Comparison of ENCODE assay signal across 9 cellular contexts in the genomic region with DNA sequence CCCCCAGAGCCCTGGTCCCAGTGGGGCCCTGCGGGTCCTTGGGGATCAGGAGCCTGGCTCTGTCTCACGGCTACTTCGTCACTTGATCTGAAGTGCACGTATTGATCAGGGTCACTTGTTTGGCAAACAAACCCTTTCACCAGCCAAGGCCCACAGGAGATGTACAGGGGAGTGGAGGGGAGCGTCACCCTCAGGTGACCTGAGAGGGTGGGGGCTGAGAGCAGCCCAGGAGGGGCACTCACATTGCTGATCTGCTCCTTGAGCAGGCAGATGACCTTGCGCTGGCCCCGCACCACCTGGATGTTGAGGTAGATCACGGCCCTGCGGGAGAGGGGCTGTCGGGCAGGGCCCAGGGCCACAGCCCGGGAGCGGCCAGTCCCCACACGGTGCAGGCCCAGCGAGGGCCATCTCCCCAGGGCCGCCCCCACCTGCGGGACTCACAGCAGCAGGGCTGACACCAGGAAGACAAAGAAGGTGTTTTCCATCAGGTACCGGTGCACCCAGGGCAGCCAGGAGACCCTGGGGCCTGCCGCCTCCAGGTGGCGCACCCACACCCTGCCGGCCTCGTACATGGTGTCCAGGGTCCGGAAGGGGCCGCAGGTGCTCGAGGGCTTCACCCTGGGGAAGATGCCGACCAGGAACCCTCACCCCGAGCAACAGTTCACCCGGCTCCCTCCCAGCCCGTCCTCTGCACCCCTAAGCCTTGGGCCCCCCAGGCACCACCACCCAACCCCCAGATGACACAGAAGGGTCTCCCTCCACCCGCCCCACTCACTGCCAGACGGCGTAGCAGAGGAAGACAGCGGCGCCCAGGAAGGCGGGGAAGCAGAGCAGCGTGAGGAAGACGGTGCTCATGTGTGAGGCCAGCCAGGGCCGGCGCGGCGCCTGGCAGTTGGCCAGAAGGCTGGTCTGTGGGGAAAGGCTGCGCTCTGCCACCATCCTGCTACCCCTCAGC. TPM values are rescaled to one million over a fixed set of nuclear protein-coding genes. Genes with fewer than 3 reads are reported as not detected.
DNase-seq lines count a peak whose midpoint lies in the region; ATAC-seq and TF ChIP-seq lines count a peak whose summit lies in the region.
"Had no signal": no experiment of that assay in that cellular context is flagged by ENCODE, and none has a peak within 500 bp of the region (broad histone marks: within the 10 kb centered on the region; RNA-seq: fewer than 3 reads in every experiment).

No MANE protein-coding gene starts in this region.

- H2AFZ ChIP-seq in neural cell (ENCODE audit: low read depth, low read length): no peak overlapping the region

- H3K9ac ChIP-seq in neural cell (ENCODE audit: low read length): no peak overlapping the region

- no peak overlapping the region for H3K4me3 ChIP-seq in neural cell (ENCODE audit: low read length)
- H3K4me3 ChIP-seq: SK-N-MC had no signal

- TF ChIP-seq EP300 in neural cell (conservative IDR thresholded peaks at IDR 0.05; ENCODE audit: poor library complexity, severe bottlenecking): no peak

- peak; percentile 13 for TF ChIP-seq POLR2A in GM10847 (IDR thresholded peaks at IDR 0.05; ENCODE audit: extremely low read depth, insufficient read length)

- no peak overlapping the region for H3K4me2 ChIP-seq in neural cell (ENCODE audit: low read length)

- H4K20me1 ChIP-seq in neural cell (ENCODE audit: insufficient read depth): no peaks in the 10 kb centered on the region

- no peaks in the 10 kb centered on the region for H3K79me2 ChIP-seq in neural cell (replicated peaks; ENCODE audit: insufficient read depth, low read length)

- H3K9me3 ChIP-seq in neural cell (ENCODE audit: low read length): no peaks in the 10 kb centered on the region

- no peaks in the 10 kb centered on the region for H3K9me2 ChIP-seq in neural cell (ENCODE audit: insufficient read depth, low read length)

- no peak for TF ChIP-seq CTCF in neural cell (IDR thresholded peaks at IDR 0.05; ENCODE audit: poor library complexity, severe bottlenecking)

- ATAC-seq in HG02885 (IDR thresholded peaks at IDR 0.05; ENCODE audit: poor library complexity, unreplicated experiment) (no peak), HG02973 (IDR thresholded peaks at IDR 0.05; ENCODE audit: unreplicated experiment) (no peak)

- H3K27ac ChIP-seq in caudate nucleus (ENCODE audit: low read depth, low read length) (peak overlapping the region; percentile 94), neural cell (ENCODE audit: low read length) (no peak overlapping the region)
- H3K27ac ChIP-seq: SK-N-MC had no signal

- H3F3A ChIP-seq in neural cell (ENCODE audit: insufficient read depth, low read length, poor library complexity, severe bottlenecking): no peaks in the 10 kb centered on the region

- H3K27me3 ChIP-seq in neural cell (ENCODE audit: insufficient read depth, low read depth, low read length): no peaks in the 10 kb centered on the region

- no peak for TF ChIP-seq RAD21 in neural cell (conservative IDR thresholded peaks at IDR 0.05)

- H3K36me3 ChIP-seq in neural cell (ENCODE audit: insufficient read depth, low read length): no peaks in the 10 kb centered on the region

- DNase-seq in NCI-H2171 treated with DMSO at 0.1 percent for 48 hours (lab: John Stamatoyannopoulos, UW) (peak; percentile 65), caudate nucleus (lab: John Stamatoyannopoulos, UW) (peak in 20 of 61 donors; percentile 18 to 53 (median 36))
- DNase-seq in activated CD4-positive, alpha-beta T cell treated with anti-CD3 and anti-CD28 coated beads, Interleukin-2, amount 50 U/mL, for 1 hour: no peak

TF ChIP-seq in neural cell, 6 proteins besides CTCF, POLR2A, EP300 and RAD21:
- TF ChIP-seq MXI1 (conservative IDR thresholded peaks at IDR 0.05; ENCODE audit: poor library complexity, severe bottlenecking) (no peak), POLR2AphosphoS5 (IDR thresholded peaks at IDR 0.05) (peak; percentile 5)

RNA-seq across cellular contexts. Expression of a gene that starts 11.3 kb away (rescaled TPM):
- polyA plus RNA-seq in neural cell: 0.16 TPM in 1 of 2 replicates, not detected in the other
- 0.58 TPM in 1 of 2 replicates, not detected in the other for polyA minus RNA-seq in neural cell

RNA-seq across cellular contexts. Expression of a gene that starts 13.3 kb away (rescaled TPM):
- polyA plus RNA-seq in neural cell: 0.24 and 0.41 TPM in 2 replicates
- polyA minus RNA-seq in neural cell: 0.24 and 1.3 TPM in 2 replicates

RNA-seq across cellular contexts. Expression of a gene that starts 28.9 kb away (rescaled TPM):
- not detected in 2 replicates for polyA plus RNA-seq in neural cell
- polyA minus RNA-seq in neural cell: not detected in 2 replicates
- polyA plus RNA-seq: urinary bladder had no signal

RNA-seq across cellular contexts. Expression of a gene that starts 51.1 kb away (rescaled TPM):
- 2.7 and 3.9 TPM in 2 replicates for polyA plus RNA-seq in neural cell
- polyA minus RNA-seq in neural cell: 3.2 and 4.4 TPM in 2 replicates
